Comparison of ENCODE assay signal across 2 cellular contexts in the genomic region with DNA sequence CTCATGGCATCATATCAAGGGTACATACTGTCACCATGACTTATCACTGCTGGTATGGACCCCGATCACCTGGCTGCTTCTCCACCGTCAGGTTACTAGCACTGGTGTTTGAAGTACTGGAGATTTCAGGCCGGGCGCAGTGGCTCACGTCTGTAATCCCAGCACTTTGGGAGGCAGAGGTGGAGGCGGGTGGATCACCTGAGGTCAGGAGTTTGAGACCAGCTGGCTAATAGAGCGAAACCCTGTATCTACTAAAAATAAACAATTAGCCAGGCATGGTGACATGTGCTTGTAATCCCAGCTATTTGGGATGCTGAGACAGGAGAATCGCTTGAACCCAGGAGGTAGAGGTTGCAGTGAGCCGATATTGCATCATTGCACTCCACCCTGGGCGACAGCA.
TF ChIP-seq lines count a peak whose summit lies in the region.

No MANE protein-coding gene starts in this region.

TF ChIP-seq in HEK293, 187 proteins besides CTCF, POLR2A, EP300 and RAD21 (continued from another document):
- no peak for TF ChIP-seq ZSCAN23 (tag by site-specific recombination; IDR thresholded peaks at IDR 0.05)
- no peak for TF ChIP-seq ZNF248 (tag by site-specific recombination; IDR thresholded peaks at IDR 0.05)
- TF ChIP-seq ZNF626 (tag by site-specific recombination; IDR thresholded peaks at IDR 0.05): no peak
- no peak for TF ChIP-seq ZNF211 (tag by site-specific recombination; IDR thresholded peaks at IDR 0.05; ENCODE audit: low read depth)
- 0 out of 2 replicates have a peak, but pooled peaks have one; percentile 8 for TF ChIP-seq ZIC2 (tag by site-specific recombination; IDR thresholded peaks at IDR 0.05)
- TF ChIP-seq, protein P1, sequence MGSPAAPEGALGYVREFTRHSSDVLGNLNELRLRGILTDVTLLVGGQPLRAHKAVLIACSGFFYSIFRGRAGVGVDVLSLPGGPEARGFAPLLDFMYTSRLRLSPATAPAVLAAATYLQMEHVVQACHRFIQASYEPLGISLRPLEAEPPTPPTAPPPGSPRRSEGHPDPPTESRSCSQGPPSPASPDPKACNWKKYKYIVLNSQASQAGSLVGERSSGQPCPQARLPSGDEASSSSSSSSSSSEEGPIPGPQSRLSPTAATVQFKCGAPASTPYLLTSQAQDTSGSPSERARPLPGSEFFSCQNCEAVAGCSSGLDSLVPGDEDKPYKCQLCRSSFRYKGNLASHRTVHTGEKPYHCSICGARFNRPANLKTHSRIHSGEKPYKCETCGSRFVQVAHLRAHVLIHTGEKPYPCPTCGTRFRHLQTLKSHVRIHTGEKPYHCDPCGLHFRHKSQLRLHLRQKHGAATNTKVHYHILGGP (tag by site-specific recombination; IDR thresholded peaks at IDR 0.05): no peak
- TF ChIP-seq GLIS1 (tag by site-specific recombination; IDR thresholded peaks at IDR 0.05): no peak
- no peak for TF ChIP-seq ZNF600 (tag by site-specific recombination; IDR thresholded peaks at IDR 0.05)

TF ChIP-seq in IMR-90, 13 proteins besides CTCF, POLR2A, EP300 and RAD21 (continued from another document):
- no peak for TF ChIP-seq MXI1 (IDR thresholded peaks at IDR 0.05; ENCODE audit: borderline replicate concordance, low read depth, low read length)
